8 cellular contexts compared by ENCODE assay signal in genomic region chr10:100743626-100744135, GRCh38. TPM values are rescaled to one million over a fixed set of nuclear protein-coding genes. Genes with fewer than 3 reads are reported as not detected.
A peak's percentile ranks its signal among the peaks of the same experiment; 100 is the strongest.
DNase-seq lines count a peak whose midpoint lies in the region; ATAC-seq and TF ChIP-seq lines count a peak whose summit lies in the region.

No MANE protein-coding gene starts in this region.

- no peak overlapping the region for H3K9ac ChIP-seq in fibroblast of lung (ENCODE audit: insufficient read depth, low read length)
- H3K9ac ChIP-seq in neuronal stem cell (ENCODE audit: low read depth, low read length, poor library complexity), result no peak overlapping the region

- H4K8ac ChIP-seq in neuronal stem cell (ENCODE audit: low read depth, low read length), result no peak overlapping the region

- H3K9me3 ChIP-seq in fibroblast of lung (ENCODE audit: control insufficient read depth, insufficient read depth, low read depth, low read length), result no peaks in the 10 kb centered on the region
- H3K9me3 ChIP-seq in neuronal stem cell (replicated peaks in 1 of 2; ENCODE audit: control insufficient read depth in 2 of 2, insufficient read depth in 1 of 2, low read depth in 1 of 2, low read length in 2 of 2), result no peaks in the 10 kb centered on the region

- CTCF ChIA-PET in BJ (lab: Yijun Ruan, JAX), result interaction anchor here (0.7 to 2.2 kb wide), 24 partner anchors 9 to 223 kb away, joined by 3 to 13 read pairs (median 3); partner anchors contain the start of gene HIF1AN
- CTCF ChIA-PET in activated CD4-positive, alpha-beta memory T cell treated with anti-CD3 and anti-CD28 coated beads, Interleukin-2, amount 10 ng/mL, durations not matched to agents 7 days and 5 days (lab: Charles Lee), result interaction anchor here (0.7 to 2.1 kb wide), 17 partner anchors 10 to 1097 kb away, joined by 3 to 16 read pairs (median 5); no protein-coding TSS in a partner anchor

- H2BK5ac ChIP-seq in neuronal stem cell (ENCODE audit: low read length), result no peak overlapping the region

- H3K4me3 Mint-ChIP-seq in activated CD4-positive, alpha-beta memory T cell treated with anti-CD3 and anti-CD28 coated beads, Interleukin-2, amount 10 ng/mL, durations not matched to agents 7 days and 5 days, result no peak overlapping the region

- H3K27me3 Mint-ChIP-seq in activated CD4-positive, alpha-beta memory T cell treated with anti-CD3 and anti-CD28 coated beads, Interleukin-2, amount 10 ng/mL, durations not matched to agents 7 days and 5 days, result peaks cover 85% of the 10 kb centered on the region

- H3K23ac ChIP-seq in neuronal stem cell (ENCODE audit: low read depth, low read length, poor library complexity), result peak overlapping the region; percentile 22

- TF ChIP-seq CTCF in BJ (IDR thresholded peaks at IDR 0.05; ENCODE audit: insufficient read depth, low read depth, low read length) (peak; percentile 73), GM13976 (IDR thresholded peaks at IDR 0.05; ENCODE audit: borderline replicate concordance, control extremely low read depth, extremely low read depth, insufficient read depth, missing control alignments) (peak; percentile 64), fibroblast of lung (conservative IDR thresholded peaks at IDR 0.05 in 1 of 2, IDR thresholded peaks at IDR 0.05 in 1 of 2; ENCODE audit: low read depth in 1 of 2, low read length in 2 of 2) (peak; percentile 39 to 66)

- WGBS in neuronal stem cell (ENCODE audit: extremely low coverage in 2 of 2, insufficient read length in 2 of 2, insufficient replicate concordance in 1 of 2), 2 donors, result no CpG with 5 or more reads among the region's 16 CpGs

- peaks cover 6% of the 10 kb centered on the region for H3K36me3 Mint-ChIP-seq in activated CD4-positive, alpha-beta memory T cell treated with anti-CD3 and anti-CD28 coated beads, Interleukin-2, amount 10 ng/mL, durations not matched to agents 7 days and 5 days (ENCODE audit: low read depth)

- no peaks in the 10 kb centered on the region for H3K79me2 ChIP-seq in fibroblast of lung (ENCODE audit: control insufficient read depth, insufficient read depth, low read length)

- ATAC-seq in GM21367 (IDR thresholded peaks at IDR 0.05; ENCODE audit: unreplicated experiment), result no peak

- peak overlapping the region; percentile 51 for H3K18ac ChIP-seq in neuronal stem cell (ENCODE audit: low read length)

- in situ Hi-C loops in GM13976 (cut with MboI; ENCODE audit: low sequenced_read_pairs, unreplicated experiment), result loop anchor here (25.0 kb wide), 1 partner anchor 181 kb away; no protein-coding TSS in a partner anchor

- H4K20me1 ChIP-seq in fibroblast of lung (ENCODE audit: control insufficient read depth, extremely low read depth, insufficient read depth, low read length), result no peaks in the 10 kb centered on the region

- peaks cover 62% of the 10 kb centered on the region for H3K27me3 ChIP-seq in BJ (ENCODE audit: control insufficient read depth, insufficient read depth, low read length)
- peaks cover 81% of the 10 kb centered on the region for H3K27me3 ChIP-seq in fibroblast of lung (ENCODE audit: control insufficient read depth, insufficient read depth, low read length)
- peaks cover 62 to 99% (median 97%) of the 10 kb centered on the region in 3 experiments for H3K27me3 ChIP-seq in neuronal stem cell (ENCODE audit: control insufficient read depth in 3 of 3, insufficient read depth in 3 of 3, low read depth in 1 of 3, low read length in 3 of 3)

- H2AFZ ChIP-seq in fibroblast of lung (ENCODE audit: low read length) (no peak overlapping the region), neuronal stem cell (ENCODE audit: low read length) (no peak overlapping the region)

- no peaks in the 10 kb centered on the region for H3K4me1 ChIP-seq in fibroblast of lung (ENCODE audit: control insufficient read depth, extremely low read depth, insufficient read depth, low read length)
- H3K4me1 ChIP-seq in neuronal stem cell (ENCODE audit: control insufficient read depth in 2 of 2, insufficient read depth in 1 of 2, low read depth in 1 of 2, low read length in 2 of 2), result peaks cover 8 to 9% of the 10 kb centered on the region in 2 donors

- no peak overlapping the region for H4K91ac ChIP-seq in neuronal stem cell (ENCODE audit: low read depth, low read length, poor library complexity)

- no peaks in the 10 kb centered on the region for H3K79me1 ChIP-seq in neuronal stem cell (ENCODE audit: low read depth, low read length)

- H3K14ac ChIP-seq in neuronal stem cell (ENCODE audit: low read length), result no peak overlapping the region

- H3K4me2 ChIP-seq in fibroblast of lung (ENCODE audit: extremely low read depth, insufficient read depth, low read length) (no peak overlapping the region), neuronal stem cell (ENCODE audit: insufficient read depth, low read length, poor library complexity, severe bottlenecking) (no peak overlapping the region)

- no peak overlapping the region for H3K27ac Mint-ChIP-seq in activated CD4-positive, alpha-beta memory T cell treated with anti-CD3 and anti-CD28 coated beads, Interleukin-2, amount 10 ng/mL, durations not matched to agents 7 days and 5 days

- no peak overlapping the region for H3K4ac ChIP-seq in neuronal stem cell (ENCODE audit: low read length)

- H3K27ac ChIP-seq in fibroblast of lung (ENCODE audit: insufficient read depth, low read length) (no peak overlapping the region), neuronal stem cell (replicated peaks; ENCODE audit: low read length) (no peak overlapping the region)

- POLR2A ChIA-PET in BJ (lab: Charles Lee), result no interaction called here
- POLR2A ChIA-PET in activated CD4-positive, alpha-beta memory T cell treated with anti-CD3 and anti-CD28 coated beads, Interleukin-2, amount 10 ng/mL, durations not matched to agents 7 days and 5 days (lab: Charles Lee), result interaction anchor here (0.6 to 1.6 kb wide), 2 partner anchors 180 to 193 kb away, joined by 3 to 6 read pairs; no protein-coding TSS in a partner anchor

- peaks cover 26% of the 10 kb centered on the region for H3K4me1 Mint-ChIP-seq in activated CD4-positive, alpha-beta memory T cell treated with anti-CD3 and anti-CD28 coated beads, Interleukin-2, amount 10 ng/mL, durations not matched to agents 7 days and 5 days

- no peak overlapping the region for H2BK15ac ChIP-seq in neuronal stem cell (ENCODE audit: low read length)

- H3K4me3 ChIP-seq in BJ (ENCODE audit: low read depth, low read length) (no peak overlapping the region), fibroblast of lung (replicated peaks in 1 of 4; ENCODE audit: control extremely low read depth in 1 of 4, insufficient read depth in 1 of 4, low read depth in 3 of 4, low read length in 4 of 4) (no peak overlapping the region), neuronal stem cell (ENCODE audit: low read length in 2 of 2) (no peak overlapping the region)

- H2BK12ac ChIP-seq in neuronal stem cell (ENCODE audit: low read length), result no peak overlapping the region

- no peaks in the 10 kb centered on the region for H3K9me3 Mint-ChIP-seq in activated CD4-positive, alpha-beta memory T cell treated with anti-CD3 and anti-CD28 coated beads, Interleukin-2, amount 10 ng/mL, durations not matched to agents 7 days and 5 days

- DNase-seq in BJ (ENCODE audit: low read depth) (no peak), GM13976 (ENCODE audit: low spot score) (peak; percentile 85), NCI-H526 treated with DMSO at 0.1 percent for 48 hours (lab: John Stamatoyannopoulos, UW) (peak; percentile 66), fibroblast of lung (ENCODE audit: low read depth in 2 of 2) (peak; percentile 44 to 58), neuronal stem cell (ENCODE audit: low spot score) (no peak), ureter (ENCODE audit: low spot score) (no peak)
- DNase-seq in activated CD4-positive, alpha-beta memory T cell treated with anti-CD3 and anti-CD28 coated beads, Interleukin-2, amount 10 ng/mL, durations not matched to agents 7 days and 5 days, result peak; percentile 62

- peak overlapping the region; percentile 63 for H2AK5ac ChIP-seq in neuronal stem cell (ENCODE audit: low read depth, low read length)

- H2BK120ac ChIP-seq in neuronal stem cell (ENCODE audit: low read depth, low read length), result no peak overlapping the region

- H3K36me3 ChIP-seq in BJ (ENCODE audit: control insufficient read depth, insufficient read depth, low read length), result no peaks in the 10 kb centered on the region
- no peaks in the 10 kb centered on the region for H3K36me3 ChIP-seq in fibroblast of lung (ENCODE audit: control insufficient read depth, insufficient read depth, low read length)
- no peaks in the 10 kb centered on the region for H3K36me3 ChIP-seq in neuronal stem cell (replicated peaks in 1 of 2; ENCODE audit: control insufficient read depth in 2 of 2, insufficient read depth in 2 of 2, low read length in 2 of 2)

RNA-seq across cellular contexts. Expression of gene PAX2, which starts 1.7 kb away (rescaled TPM):
- not detected in 2 replicates for polyA plus RNA-seq in BJ (2011; rRNA removed)
- not detected in 2 replicates for polyA minus RNA-seq in BJ (2011; rRNA and poly(A)+ RNA removed)
- not detected for total RNA-seq in activated CD4-positive, alpha-beta memory T cell treated with anti-CD3 and anti-CD28 coated beads, Interleukin-2, amount 10 ng/mL, durations not matched to agents 7 days and 5 days
- total RNA-seq in fibroblast of lung, result under 0.01 TPM in 1 of 2 replicates, not detected in the other
- not detected in 2 replicates for polyA plus RNA-seq in fibroblast of lung
- polyA plus RNA-seq in fibroblast of lung (2012), result not detected in 2 replicates
- polyA minus RNA-seq in fibroblast of lung (ENCODE audit: low replicate concordance), result not detected in 2 replicates
- polyA plus RNA-seq in neuronal stem cell (2013, experiment 1 of 2), result 0.17 TPM
- 0.25 TPM for polyA plus RNA-seq in neuronal stem cell (2013, experiment 2 of 2)
- total RNA-seq in ureter, result 0.52 TPM

Comparison
In these comparisons a context has a peak if more than half of its experiments do, and no peak if none do; other contexts are left out.
1. DNase-seq: peak in GM13976 (single experiment), NCI-H526 treated with DMSO at 0.1 percent for 48 hours (single experiment), activated CD4-positive, alpha-beta memory T cell treated with anti-CD3 and anti-CD28 coated beads, Interleukin-2, amount 10 ng/mL, durations not matched to agents 7 days and 5 days (single experiment) and fibroblast of lung (2 of 2); none in BJ (single experiment), neuronal stem cell (single experiment) and ureter (single experiment).
2. Peak in every context shown above with its lines, with median percentiles within 50 percentile points of each other: CTCF ChIP-seq.